ENCODE assay signal across 8 cellular contexts in the genomic region with DNA sequence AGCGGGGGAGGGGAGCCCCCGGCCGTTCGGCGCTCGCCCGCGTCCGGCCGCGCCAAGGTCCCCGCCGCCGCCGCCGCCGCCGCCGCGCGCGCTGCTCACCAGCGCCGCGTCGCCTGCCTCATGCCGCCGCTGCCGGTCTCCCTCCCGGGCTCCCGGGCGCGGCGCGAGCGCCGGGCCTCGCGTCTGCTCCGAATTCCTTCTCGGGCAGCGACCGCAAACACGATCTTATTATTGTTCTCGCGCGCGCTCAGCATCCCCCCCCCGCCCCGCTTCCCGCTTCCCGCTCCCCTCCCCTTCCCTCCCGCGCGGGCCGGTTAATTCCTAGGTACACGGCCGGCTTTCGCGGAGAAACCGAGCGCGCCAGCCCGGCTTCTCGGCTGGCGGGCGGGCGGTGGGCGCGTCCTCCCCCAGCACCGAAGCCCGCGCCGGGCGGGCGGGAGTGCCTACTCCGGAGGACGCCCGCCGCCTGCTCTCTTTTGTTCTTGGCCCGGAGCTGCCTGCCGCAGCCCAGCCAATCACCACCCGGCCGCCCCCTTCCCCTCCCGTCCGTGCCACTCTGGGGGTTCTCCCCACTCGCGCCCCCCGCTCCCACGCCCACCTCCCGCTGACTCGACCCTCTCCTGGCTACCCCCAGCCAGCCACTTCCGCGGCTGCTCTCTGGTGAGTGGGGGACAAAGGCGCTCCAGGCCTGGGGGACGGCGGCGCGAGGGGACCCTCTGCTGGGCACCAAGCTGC. TPM values are rescaled to one million over a fixed set of nuclear protein-coding genes. Genes with fewer than 3 reads are reported as not detected.
DNase-seq lines count a peak whose midpoint lies in the region; ATAC-seq, FAIRE-seq and TF ChIP-seq lines count a peak whose summit lies in the region.

A gene (minus strand): TSS at position 202 of the 735 bp plus-strand sequence. CDS start 409 bp downstream, outside the sequence.

- H3K27me3 ChIP-seq in astrocyte (ENCODE audit: insufficient read depth, low read length): no peaks in the 10 kb centered on the region
- H3K27me3 ChIP-seq in parathyroid adenoma (ENCODE audit: control insufficient read depth, insufficient read depth, low read length): no peaks in the 10 kb centered on the region

- H3K9me3 Mint-ChIP-seq in astrocyte (ENCODE audit: unreplicated experiment): peaks cover 2% of the 10 kb centered on the region

- no peak for FAIRE-seq in astrocyte (lab: Jason Lieb, UNC)

- H3K36me3 ChIP-seq in astrocyte (ENCODE audit: insufficient read depth, low read length) (no peaks in the 10 kb centered on the region), parathyroid adenoma (ENCODE audit: control insufficient read depth, insufficient read depth, low read length) (no peaks in the 10 kb centered on the region)

- TF ChIP-seq CTCF in RWPE1 (conservative IDR thresholded peaks at IDR 0.05; ENCODE audit: low read depth): no peak
- TF ChIP-seq CTCF in astrocyte (IDR thresholded peaks at IDR 0.05; ENCODE audit: insufficient read depth, low read depth, low read length): no peak
- no peak for TF ChIP-seq CTCF in parathyroid adenoma (IDR thresholded peaks at IDR 0.05)

- peaks cover 10% of the 10 kb centered on the region for H3K4me1 Mint-ChIP-seq in astrocyte (ENCODE audit: low read depth, unreplicated experiment)

- H3K27ac ChIP-seq in RWPE1 (peak within 1 kb of the TSS; percentile 89), astrocyte (ENCODE audit: low read depth, low read length) (peak within 1 kb of the TSS; percentile 83), parathyroid adenoma (peak within 1 kb of the TSS; percentile 92)

- ATAC-seq in HG03280 (IDR thresholded peaks at IDR 0.05; ENCODE audit: unreplicated experiment) (peak; percentile 46), left ventricle myocardium superior (peak; percentile 54), HG03439 (IDR thresholded peaks at IDR 0.05; ENCODE audit: unreplicated experiment) (no peak)

- no peaks in the 10 kb centered on the region for H3K9me3 ChIP-seq in astrocyte (ENCODE audit: insufficient read depth, low read depth, low read length)
- no peaks in the 10 kb centered on the region for H3K9me3 ChIP-seq in parathyroid adenoma (ENCODE audit: control insufficient read depth, low read length)

- H2AFZ ChIP-seq in astrocyte (ENCODE audit: low read depth, low read length): peak within 1 kb of the TSS; percentile 77
- peak within 1 kb of the TSS; percentile 84 for H2AFZ ChIP-seq in parathyroid adenoma

- POLR2A ChIA-PET in RWPE1 (lab: Yijun Ruan, JAX; ENCODE audit: low non-redundant PET): interaction anchor here (0.6 to 1.5 kb wide), 2 partner anchors 31 to 141 kb away, joined by 3 to 6 read pairs; a partner anchor contains a TSS

- CTCF ChIA-PET in RWPE1 (lab: Yijun Ruan, JAX): interaction anchor here (0.6 kb wide), 3 partner anchors 8 to 668 kb away, joined by 3 read pairs; a partner anchor contains a TSS

- H3K79me2 ChIP-seq in astrocyte (ENCODE audit: insufficient read depth, low read length) (peaks cover 45% of the 10 kb centered on the region), parathyroid adenoma (peaks cover 2% of the 10 kb centered on the region)

- intact Hi-C loops in left ventricle myocardium superior (cut with micrococcal nuclease): no loop called here

- peak within 1 kb of the TSS; percentile 89 for H3K4me2 ChIP-seq in astrocyte (ENCODE audit: low read length)
- H3K4me2 ChIP-seq in parathyroid adenoma (ENCODE audit: low read length): peak within 1 kb of the TSS; percentile 73

- H3K27me3 Mint-ChIP-seq in astrocyte (ENCODE audit: low read depth, unreplicated experiment): no peaks in the 10 kb centered on the region

- H3K4me3 ChIP-seq in astrocyte (ENCODE audit: insufficient read depth, low read depth, low read length): peak within 1 kb of the TSS; percentile 80
- peak within 1 kb of the TSS; percentile 58 for H3K4me3 ChIP-seq in parathyroid adenoma (ENCODE audit: low read depth, low read length)

- DNase-seq in NK-92 treated with Interleukin-12 subunit alpha and Interleukin-12 subunit beta, amount 100 ng/mL, for 24 hours (lab: John Stamatoyannopoulos, UW): peak; percentile 67
- DNase-seq in NK-92 (lab: John Stamatoyannopoulos, UW; ENCODE audit: unreplicated experiment) (no peak), RWPE1 (ENCODE audit: low spot score) (peak; percentile 73), astrocyte (ENCODE audit: low read depth) (peak; percentile 29), left ventricle myocardium superior (peak; percentile 75)

- peaks cover 22% of the 10 kb centered on the region for H4K20me1 ChIP-seq in astrocyte (ENCODE audit: insufficient read depth, low read length)

- H3K4me3 Mint-ChIP-seq in astrocyte (ENCODE audit: unreplicated experiment): peak within 1 kb of the TSS; percentile 98

- H3K36me3 Mint-ChIP-seq in astrocyte (ENCODE audit: low read depth, unreplicated experiment): peaks cover 3% of the 10 kb centered on the region

- peak within 1 kb of the TSS; percentile 98 for H3K27ac Mint-ChIP-seq in astrocyte (ENCODE audit: unreplicated experiment)

- H3K4me1 ChIP-seq in astrocyte (ENCODE audit: insufficient read depth, low read length) (peaks cover 12% of the 10 kb centered on the region), parathyroid adenoma (no peaks in the 10 kb centered on the region)

- H3K9ac ChIP-seq in astrocyte (ENCODE audit: low read length) (peak within 1 kb of the TSS; percentile 88), parathyroid adenoma (peak within 1 kb of the TSS; percentile 67)

RNA-seq across cellular contexts. Expression of the gene that starts here (rescaled TPM):
- total RNA-seq in astrocyte: 72.9 and 91.9 TPM in 2 replicates
- total RNA-seq in left ventricle myocardium superior: 36.7 TPM
